1 cellular context compared by ENCODE assay signal in genomic region chr5:79471556-79471955, GRCh38.
TF ChIP-seq lines count a peak whose summit lies in the region.

No MANE protein-coding gene starts in this region.

TF ChIP-seq in K562, 482 proteins besides CTCF, POLR2A, EP300 and RAD21 (continued from another document):
- TF ChIP-seq HMBOX1 (IDR thresholded peaks at IDR 0.05) (no peak), EGR1 (conservative IDR thresholded peaks at IDR 0.05) (no peak), POLR2AphosphoS2 (IDR thresholded peaks at IDR 0.05; ENCODE audit: low read length) (no peak), NR3C1 (CRISPR knock-in tag; IDR thresholded peaks at IDR 0.05) (no peak)
